9 cellular contexts compared by ENCODE assay signal in the genomic region with DNA sequence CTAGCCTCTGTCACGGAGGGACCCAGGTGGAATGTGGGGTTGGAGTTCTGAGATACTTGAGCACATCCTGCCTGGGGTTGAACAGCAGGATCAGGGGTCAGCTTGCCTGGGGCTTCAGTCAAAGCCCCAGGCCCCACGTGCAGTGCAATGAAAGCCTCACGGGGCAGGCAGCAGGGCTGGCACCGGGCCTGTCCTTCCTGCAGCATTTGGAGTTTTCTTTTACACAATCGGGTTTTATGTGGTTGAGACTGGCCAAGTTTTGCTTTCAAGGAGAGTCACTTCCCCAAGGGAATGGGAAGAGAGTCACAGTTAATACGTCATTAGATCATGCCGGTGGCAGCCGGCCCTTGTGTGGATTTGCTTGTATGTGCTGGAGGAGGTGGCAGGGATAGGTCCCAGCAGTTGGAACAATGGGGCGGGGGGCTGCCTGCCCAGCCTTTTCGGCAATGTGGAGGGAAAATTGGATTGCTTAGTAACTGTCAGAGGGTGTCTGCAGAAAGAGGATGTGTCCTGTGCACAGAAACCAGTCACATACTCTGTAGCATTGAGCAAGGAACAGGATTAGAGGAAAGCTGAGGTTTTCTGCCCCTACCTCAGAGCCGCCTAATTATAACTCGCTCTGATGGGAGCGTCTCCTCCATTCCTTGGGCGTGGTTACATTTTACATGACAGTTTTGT. TPM values are rescaled to one million over a fixed set of nuclear protein-coding genes. Genes with fewer than 3 reads are reported as not detected.
DNase-seq lines count a peak whose midpoint lies in the region; ATAC-seq and TF ChIP-seq lines count a peak whose summit lies in the region.
"Had no signal": no experiment of that assay in that cellular context is flagged by ENCODE, and none has a peak within 500 bp of the region (broad histone marks: within the 10 kb centered on the region; RNA-seq: fewer than 3 reads in every experiment).

No MANE protein-coding gene starts in this region.

- intact Hi-C loops in sigmoid colon (cut with DNase I), result loop anchor here (2.0 to 10.0 kb wide), 2 partner anchors 93 to 605 kb away; partner anchors contain the start of genes NUBP1 and SOCS1

- H3K27ac ChIP-seq in cardiac muscle cell, result peak overlapping the region; percentile 27
- H3K27ac ChIP-seq in sigmoid colon, result peak overlapping the region; percentile 62 to 82 (median 74)

- H3K9me3 ChIP-seq in cardiac muscle cell (ENCODE audit: low read depth) (no peaks in the 10 kb centered on the region), sigmoid colon (no peaks in the 10 kb centered on the region)

- TF ChIP-seq CTCF in cardiac muscle cell (IDR thresholded peaks at IDR 0.05; ENCODE audit: low read depth, low read length), result no peak
- TF ChIP-seq CTCF in sigmoid colon (IDR thresholded peaks at IDR 0.05), result no peak

- ATAC-seq in GM21423 (IDR thresholded peaks at IDR 0.05; ENCODE audit: unreplicated experiment), result no peak
- ATAC-seq in GM18517 (IDR thresholded peaks at IDR 0.05; ENCODE audit: unreplicated experiment), result no peak

- peak in 2 of 4 donors; percentile 51 to 73 for TF ChIP-seq EP300 in sigmoid colon (IDR thresholded peaks at IDR 0.05)

- H3K4me3 ChIP-seq in cardiac muscle cell (no peak overlapping the region), sigmoid colon (no peak overlapping the region)
- H3K4me3 ChIP-seq: dorsolateral prefrontal cortex had no signal

- H3K27me3 ChIP-seq in cardiac muscle cell (no peaks in the 10 kb centered on the region), sigmoid colon (no peaks in the 10 kb centered on the region)
- H3K27me3 ChIP-seq: dorsolateral prefrontal cortex had no signal

- H3K4me1 ChIP-seq in cardiac muscle cell (ENCODE audit: low read depth), result no peaks in the 10 kb centered on the region
- peaks cover 0 to 37% (median 30%) of the 10 kb centered on the region in 4 donors for H3K4me1 ChIP-seq in sigmoid colon

- 20 to 52% methylated on average over 14 of the region's 14 CpGs for WGBS in sigmoid colon, 2 donors

- no peaks in the 10 kb centered on the region for H3K36me3 ChIP-seq in cardiac muscle cell
- no peaks in the 10 kb centered on the region for H3K36me3 ChIP-seq in sigmoid colon

- no peak for TF ChIP-seq POLR2A in sigmoid colon (IDR thresholded peaks at IDR 0.05)

- DNase-seq in GM03348 (ENCODE audit: low spot score) (peak; percentile 39), SKM-1 (lab: John Stamatoyannopoulos, UW; ENCODE audit: unreplicated experiment) (peak; percentile 56), cardiac muscle cell (ENCODE audit: low read depth in 1 of 2, low spot score in 1 of 2) (peak in 1 of 2 donors; percentile 68), sigmoid colon (peak; percentile 88), DMS 273 (lab: John Stamatoyannopoulos, UW; ENCODE audit: unreplicated experiment) (no peak), RKO (ENCODE audit: low spot score) (no peak)

RNA-seq across cellular contexts. Expression of gene RMI2, which starts 4.5 kb away (rescaled TPM):
- total RNA-seq in cardiac muscle cell (15.7 and 21.0 TPM in 2 replicates), sigmoid colon (1 to 10 TPM in 2 of 4 donors, under 1 TPM in 2; 0.36 to 2.2 (median 1.2) TPM)
- polyA plus RNA-seq in cardiac muscle cell (39.8 and 45.3 TPM in 2 replicates), sigmoid colon (10 to 100 TPM in 1 of 3 donors, 1 to 10 TPM in 2; 5.4 to 19.3 (median 8.1) TPM)

Comparison
In these comparisons a context has a peak if more than half of its experiments do, and no peak if none do; other contexts are left out.
1. DNase-seq: peak in GM03348 (single experiment), SKM-1 (single experiment) and sigmoid colon (single experiment); none in DMS 273 (single experiment) and RKO (single experiment).